8 cellular contexts compared by ENCODE assay signal in genomic region chr3:39146083-39146501, GRCh38. TPM values are rescaled to one million over a fixed set of nuclear protein-coding genes. Genes with fewer than 3 reads are reported as not detected.
DNase-seq lines count a peak whose midpoint lies in the region; ATAC-seq and TF ChIP-seq lines count a peak whose summit lies in the region.

No MANE protein-coding gene starts in this region.

- H3K36me3 ChIP-seq in liver (ENCODE audit: control insufficient read depth in 4 of 4, insufficient read depth in 3 of 4, low read depth in 1 of 4, low read length in 3 of 4) (peaks cover 22 to 54% (median 44%) of the 10 kb centered on the region in 4 donors), tibial nerve (peaks cover 4 to 53% (median 26%) of the 10 kb centered on the region in 3 donors)

- WGBS in liver = 39% methylated on average over 11 of the region's 11 CpGs
- 52 to 68% methylated on average over 11 of the region's 11 CpGs for WGBS in tibial nerve, 2 donors

- TF ChIP-seq POLR2A in tibial nerve (IDR thresholded peaks at IDR 0.05) = no peak

- no peak overlapping the region for H3K9ac ChIP-seq in liver (ENCODE audit: low read depth in 1 of 2, low read length in 2 of 2)

- peak; percentile 52 for TF ChIP-seq CTCF in liver (IDR thresholded peaks at IDR 0.05; ENCODE audit: low read depth, low read length, missing input control)
- TF ChIP-seq CTCF in tibial nerve (IDR thresholded peaks at IDR 0.05) = peak in 2 of 5 experiments; percentile 19 to 27

- H3K27me3 ChIP-seq in liver (ENCODE audit: control insufficient read depth in 4 of 4, insufficient read depth in 4 of 4, low read length in 3 of 4) (no peaks in the 10 kb centered on the region), tibial nerve (no peaks in the 10 kb centered on the region)

- no peak for ATAC-seq in GM18502 (IDR thresholded peaks at IDR 0.05; ENCODE audit: poor library complexity, unreplicated experiment)

- TF ChIP-seq RAD21 in liver (IDR thresholded peaks at IDR 0.05) = peak; percentile 54 to 74

- H3K4me1 ChIP-seq in liver (ENCODE audit: control insufficient read depth in 4 of 4, insufficient read depth in 4 of 4, low read length in 3 of 4) (peaks cover 28 to 74% (median 63%) of the 10 kb centered on the region in 4 donors), tibial nerve (peaks cover 0 to 83% (median 61%) of the 10 kb centered on the region in 4 donors)

- H3K4me3 ChIP-seq in liver (ENCODE audit: low read depth in 1 of 3, low read length in 3 of 3) (peak overlapping the region in 1 of 3 donors; percentile 6), tibial nerve (no peak overlapping the region)

- peak overlapping the region; percentile 65 to 78 for H3K27ac ChIP-seq in liver (ENCODE audit: low read depth in 1 of 2, low read length in 2 of 2)
- H3K27ac ChIP-seq in tibial nerve = peak overlapping the region in 3 of 4 donors; percentile 70 to 100 (median 99)

- peak; percentile 45 for DNase-seq in activated CD8-positive, alpha-beta memory T cell treated with anti-CD3 and anti-CD28 coated beads for 24 hours
- no peak for DNase-seq in activated CD8-positive, alpha-beta memory T cell treated with anti-CD3 and anti-CD28 coated beads, Interleukin-2, amount 50 U/mL, for 4 hours
- DNase-seq in amniotic epithelial cell (ENCODE audit: low read depth) (peak; percentile 41), tibial nerve (ENCODE audit: low spot score in 2 of 2) (no peak), AG08396 (ENCODE audit: low spot score) (no peak)
- DNase-seq in stimulated activated CD8-positive, alpha-beta memory T cell treated with anti-CD3 and anti-CD28 coated beads, Interleukin-4, amount 100 ng/mL, for 48 hours = no peak

- no peak for TF ChIP-seq EP300 in tibial nerve (IDR thresholded peaks at IDR 0.05)

- no peaks in the 10 kb centered on the region for H3K9me3 ChIP-seq in liver (ENCODE audit: control insufficient read depth in 4 of 4, low read length in 3 of 4)
- H3K9me3 ChIP-seq in tibial nerve = no peaks in the 10 kb centered on the region

TF ChIP-seq in liver, 16 proteins besides CTCF, POLR2A, EP300 and RAD21:
- TF ChIP-seq MAX (IDR thresholded peaks at IDR 0.05) (no peak), ZBTB33 (IDR thresholded peaks at IDR 0.05) (no peak), ATF3 (IDR thresholded peaks at IDR 0.05) (peak; percentile 82), SP1 (IDR thresholded peaks at IDR 0.05) (peak; percentile 32), EGR1 (IDR thresholded peaks at IDR 0.05; ENCODE audit: low read depth in 2 of 2) (no peak), FOXA1 (IDR thresholded peaks at IDR 0.05) (no peak), TAF1 (conservative IDR thresholded peaks at IDR 0.05) (no peak), FOXA2 (IDR thresholded peaks at IDR 0.05) (no peak), HNF4A (conservative IDR thresholded peaks at IDR 0.05) (peak; percentile 49 to 50), HNF4G (IDR thresholded peaks at IDR 0.05) (no peak), REST (IDR thresholded peaks at IDR 0.05) (no peak), NR2F2 (IDR thresholded peaks at IDR 0.05) (peak; percentile 86), GABPA (IDR thresholded peaks at IDR 0.05 in 1 of 2, conservative IDR thresholded peaks at IDR 0.05 in 1 of 2) (peak in 1 of 2 donors; percentile 72), YY1 (IDR thresholded peaks at IDR 0.05) (peak; percentile 36), RXRA (IDR thresholded peaks at IDR 0.05) (peak; percentile 69 to 78), JUND (IDR thresholded peaks at IDR 0.05) (no peak)

RNA-seq across cellular contexts. Expression of gene CSRNP1, which starts 7.3 kb away (rescaled TPM):
- 10 to 100 TPM in 1 of 2 donors, 1 to 10 TPM in 1; 4.7 to 19.3 TPM for total RNA-seq in liver
- polyA plus RNA-seq in liver = 10 to 100 TPM in 1 of 2 donors, 1 to 10 TPM in 1; 8.7 to 12.8 TPM
- 10 to 100 TPM; 48.3 to 72.8 (median 66.0) TPM for total RNA-seq in tibial nerve

RNA-seq across cellular contexts. Expression of gene TTC21A, which starts 38.6 kb away (rescaled TPM):
- 1 to 10 TPM in 1 of 2 donors, under 1 TPM in 1; 0.28 to 3.3 TPM for total RNA-seq in liver
- 1 to 10 TPM in 1 of 2 donors, under 1 TPM in 1; 0.89 to 2.3 TPM for polyA plus RNA-seq in liver
- 10 to 100 TPM; 11.5 to 21.6 (median 12.8) TPM for total RNA-seq in tibial nerve

RNA-seq across cellular contexts. Expression of gene GORASP1, which starts 38.7 kb away (rescaled TPM):
- total RNA-seq in liver (10 to 100 TPM; 11.8 to 39.4 TPM), tibial nerve (10 to 100 TPM; 45.8 to 72.9 (median 61.9) TPM)
- 10 to 100 TPM; 13.4 to 25.3 TPM for polyA plus RNA-seq in liver

RNA-seq across cellular contexts. Expression of gene XIRP1, which starts 46.3 kb away (rescaled TPM):
- not detected for total RNA-seq in liver
- under 1 TPM in 1 of 2 donors, not detected in 1; 0.01 TPM for polyA plus RNA-seq in liver
- not detected for total RNA-seq in tibial nerve

Comparison
In these comparisons a context has a peak if more than half of its experiments do, and no peak if none do; other contexts are left out.
1. DNase-seq: peak in activated CD8-positive, alpha-beta memory T cell treated with anti-CD3 and anti-CD28 coated beads for 24 hours (single experiment) and amniotic epithelial cell (single experiment); none in activated CD8-positive, alpha-beta memory T cell treated with anti-CD3 and anti-CD28 coated beads, Interleukin-2, amount 50 U/mL, for 4 hours (single experiment), tibial nerve (0 of 2), stimulated activated CD8-positive, alpha-beta memory T cell treated with anti-CD3 and anti-CD28 coated beads, Interleukin-4, amount 100 ng/mL, for 48 hours (single experiment) and AG08396 (single experiment).